ENCODE assay signal across 9 cellular contexts in the genomic region with DNA sequence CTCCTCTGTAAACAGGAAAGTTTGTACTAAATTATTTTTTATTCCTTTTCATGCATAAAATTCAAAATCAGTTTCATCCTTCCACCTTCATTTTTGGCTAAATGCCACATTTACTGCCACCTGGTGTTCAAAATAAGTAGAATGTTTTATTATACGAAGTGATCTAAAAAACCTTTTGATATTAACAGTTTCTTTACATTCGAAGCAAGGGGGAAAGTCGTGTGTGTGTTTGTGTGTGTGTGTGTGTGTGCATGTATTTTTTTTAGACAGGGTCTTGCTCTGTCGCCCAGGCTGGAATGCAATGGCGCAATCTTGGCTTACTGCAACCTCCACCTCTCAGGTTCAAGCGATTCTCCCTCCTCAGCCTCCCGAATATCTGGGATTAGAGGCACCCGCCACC. TPM values are rescaled to one million over a fixed set of nuclear protein-coding genes. Genes with fewer than 3 reads are reported as not detected.
DNase-seq lines count a peak whose midpoint lies in the region; ATAC-seq and TF ChIP-seq lines count a peak whose summit lies in the region.
"Had no signal": no experiment of that assay in that cellular context is flagged by ENCODE, and none has a peak within 500 bp of the region (broad histone marks: within the 10 kb centered on the region; RNA-seq: fewer than 3 reads in every experiment).

No MANE protein-coding gene starts in this region.

- TF ChIP-seq POLR2A in NB4 (IDR thresholded peaks at IDR 0.05; ENCODE audit: extremely low read depth, insufficient read length): no peak

- ATAC-seq in HG03457 (IDR thresholded peaks at IDR 0.05; ENCODE audit: unreplicated experiment): no peak

- peak; percentile 6 for TF ChIP-seq CTCF in NB4 (IDR thresholded peaks at IDR 0.05; ENCODE audit: low read depth, low read length)

- DNase-seq in NCI-H1092 treated with DMSO at 0.1 percent for 48 hours (lab: John Stamatoyannopoulos, UW) (peak; percentile 6), NCI-H1092 (lab: John Stamatoyannopoulos, UW) (no peak), NB4 (ENCODE audit: low read depth) (peak; percentile 29), dermis microvascular lymphatic vessel endothelial cell (ENCODE audit: low read depth in 2 of 2) (peak; percentile 12 to 35), renal cortical epithelial cell (ENCODE audit: low read depth) (peak; percentile 28), cerebellum (ENCODE audit: low spot score) (no peak)
- no peak for DNase-seq in activated T-cell treated with anti-CD3 and anti-CD28 coated beads, Interleukin-2, amount 50 U/mL, for 48 hours

- H3K4me3 ChIP-seq in NB4 (ENCODE audit: low read depth, low read length): no peak overlapping the region
- H3K4me3 ChIP-seq: BLaER1 had no signal

RNA-seq across cellular contexts. Expression of gene SCN9A, which starts 9.0 kb away (rescaled TPM):
- 0.25 and 0.51 TPM in 2 replicates for total RNA-seq in dermis microvascular lymphatic vessel endothelial cell
- 1.0 and 2.8 TPM in 2 replicates for total RNA-seq in renal cortical epithelial cell
- 69.0 TPM for total RNA-seq in cerebellum

Comparison
In these comparisons a context has a peak if more than half of its experiments do, and no peak if none do; other contexts are left out.
1. DNase-seq: peak in NCI-H1092 treated with DMSO at 0.1 percent for 48 hours (single experiment), NB4 (single experiment), dermis microvascular lymphatic vessel endothelial cell (2 of 2) and renal cortical epithelial cell (single experiment); none in NCI-H1092 (single experiment), cerebellum (single experiment) and activated T-cell treated with anti-CD3 and anti-CD28 coated beads, Interleukin-2, amount 50 U/mL, for 48 hours (0 of 2).
2. RNA of gene SCN9A, which starts 9.0 kb away (total RNA-seq): 69.0 TPM in cerebellum (single experiment); 1.0 to 2.8 TPM in renal cortical epithelial cell and 0.25 to 0.51 TPM in dermis microvascular lymphatic vessel endothelial cell; every median in the first group is over 10 times any median in the second.